In genomic region chr12:40107098-40107802, GRCh38 we compare ENCODE assay signal across 1 cellular context.
TF ChIP-seq lines count a peak whose summit lies in the region.

No MANE protein-coding gene starts in this region.

TF ChIP-seq in GM12878, 131 proteins besides CTCF, POLR2A, EP300 and RAD21 (continued from another document):
- TF ChIP-seq, protein P1, sequence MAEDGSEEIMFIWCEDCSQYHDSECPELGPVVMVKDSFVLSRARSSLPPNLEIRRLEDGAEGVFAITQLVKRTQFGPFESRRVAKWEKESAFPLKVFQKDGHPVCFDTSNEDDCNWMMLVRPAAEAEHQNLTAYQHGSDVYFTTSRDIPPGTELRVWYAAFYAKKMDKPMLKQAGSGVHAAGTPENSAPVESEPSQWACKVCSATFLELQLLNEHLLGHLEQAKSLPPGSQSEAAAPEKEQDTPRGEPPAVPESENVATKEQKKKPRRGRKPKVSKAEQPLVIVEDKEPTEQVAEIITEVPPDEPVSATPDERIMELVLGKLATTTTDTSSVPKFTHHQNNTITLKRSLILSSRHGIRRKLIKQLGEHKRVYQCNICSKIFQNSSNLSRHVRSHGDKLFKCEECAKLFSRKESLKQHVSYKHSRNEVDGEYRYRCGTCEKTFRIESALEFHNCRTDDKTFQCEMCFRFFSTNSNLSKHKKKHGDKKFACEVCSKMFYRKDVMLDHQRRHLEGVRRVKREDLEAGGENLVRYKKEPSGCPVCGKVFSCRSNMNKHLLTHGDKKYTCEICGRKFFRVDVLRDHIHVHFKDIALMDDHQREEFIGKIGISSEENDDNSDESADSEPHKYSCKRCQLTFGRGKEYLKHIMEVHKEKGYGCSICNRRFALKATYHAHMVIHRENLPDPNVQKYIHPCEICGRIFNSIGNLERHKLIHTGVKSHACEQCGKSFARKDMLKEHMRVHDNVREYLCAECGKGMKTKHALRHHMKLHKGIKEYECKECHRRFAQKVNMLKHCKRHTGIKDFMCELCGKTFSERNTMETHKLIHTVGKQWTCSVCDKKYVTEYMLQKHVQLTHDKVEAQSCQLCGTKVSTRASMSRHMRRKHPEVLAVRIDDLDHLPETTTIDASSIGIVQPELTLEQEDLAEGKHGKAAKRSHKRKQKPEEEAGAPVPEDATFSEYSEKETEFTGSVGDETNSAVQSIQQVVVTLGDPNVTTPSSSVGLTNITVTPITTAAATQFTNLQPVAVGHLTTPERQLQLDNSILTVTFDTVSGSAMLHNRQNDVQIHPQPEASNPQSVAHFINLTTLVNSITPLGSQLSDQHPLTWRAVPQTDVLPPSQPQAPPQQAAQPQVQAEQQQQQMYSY (CRISPR knock-in tag; IDR thresholded peaks at IDR 0.05), result no peak
- TF ChIP-seq LARP7 (IDR thresholded peaks at IDR 0.05) (no peak), BRCA1 (IDR thresholded peaks at IDR 0.05; ENCODE audit: low read depth, low read length) (no peak), SMC3 (IDR thresholded peaks at IDR 0.05; ENCODE audit: borderline replicate concordance, low read length) (peak; percentile 71), ELK1 (IDR thresholded peaks at IDR 0.05; ENCODE audit: low read depth, low read length) (no peak), KLF5 (IDR thresholded peaks at IDR 0.05; ENCODE audit: partially characterized antibody) (no peak), TARDBP (IDR thresholded peaks at IDR 0.05; ENCODE audit: borderline replicate concordance) (no peak), RELB (IDR thresholded peaks at IDR 0.05; ENCODE audit: low read depth) (no peak), IRF3 (IDR thresholded peaks at IDR 0.05) (no peak), SP1 (IDR thresholded peaks at IDR 0.05; ENCODE audit: low read depth, low read length) (no peak), NR2C1 (IDR thresholded peaks at IDR 0.05) (no peak), PAX8 (IDR thresholded peaks at IDR 0.05) (no peak), TCF7 (IDR thresholded peaks at IDR 0.05; ENCODE audit: borderline replicate concordance) (0 out of 2 replicates have a peak, but pooled peaks have one; percentile 25), ZNF592 (IDR thresholded peaks at IDR 0.05) (no peak), BCL11A (IDR thresholded peaks at IDR 0.05; ENCODE audit: low read depth, low read length) (no peak), ZNF217 (IDR thresholded peaks at IDR 0.05) (no peak), KAT2A (conservative IDR thresholded peaks at IDR 0.05; ENCODE audit: control insufficient read depth, low read depth, low read length) (no peak), MTA2 (IDR thresholded peaks at IDR 0.05; ENCODE audit: low read depth) (no peak), SIX5 (IDR thresholded peaks at IDR 0.05; ENCODE audit: low read depth, low read length, severe bottlenecking) (no peak), TCF3 (IDR thresholded peaks at IDR 0.05; ENCODE audit: borderline replicate concordance, insufficient read depth, low read depth, low read length) (peak; percentile 59; the same call in 1 of the 2 replicates), CEBPB (IDR thresholded peaks at IDR 0.05; ENCODE audit: borderline replicate concordance in 1 of 2, low read depth in 2 of 2, low read length in 2 of 2) (no peak), SMARCA5 (IDR thresholded peaks at IDR 0.05) (0 out of 2 replicates have a peak, but pooled peaks have one; percentile 56), IKZF1 (conservative IDR thresholded peaks at IDR 0.05) (no peak), ZZZ3 (IDR thresholded peaks at IDR 0.05; ENCODE audit: control insufficient read depth, insufficient read length, low read depth) (no peak), NFYA (IDR thresholded peaks at IDR 0.05; ENCODE audit: borderline replicate concordance, low read depth, low read length) (no peak), POLR2AphosphoS2 (IDR thresholded peaks at IDR 0.05; ENCODE audit: low read depth, low read length) (no peak), ETV6 (conservative IDR thresholded peaks at IDR 0.05 in 1 of 2, IDR thresholded peaks at IDR 0.05 in 1 of 2; ENCODE audit: borderline replicate concordance in 1 of 2, low read depth in 1 of 2) (no peak), FOS (IDR thresholded peaks at IDR 0.05; ENCODE audit: borderline replicate concordance, extremely low read depth, insufficient read length) (no peak), ZNF207 (IDR thresholded peaks at IDR 0.05; ENCODE audit: borderline replicate concordance) (no peak), MEF2B (IDR thresholded peaks at IDR 0.05; ENCODE audit: partially characterized antibody, poor library complexity, severe bottlenecking) (no peak), SIN3A (IDR thresholded peaks at IDR 0.05; ENCODE audit: low read depth, low read length) (no peak), NR2F1 (conservative IDR thresholded peaks at IDR 0.05) (0 out of 2 replicates have a peak, but pooled peaks have one; percentile 7), TCF12 (IDR thresholded peaks at IDR 0.05; ENCODE audit: low read depth, low read length) (peak; percentile 88), BHLHE40 (IDR thresholded peaks at IDR 0.05; ENCODE audit: borderline replicate concordance in 1 of 2, low read depth in 2 of 2, low read length in 1 of 2) (0 out of 4 replicates have a peak, but pooled peaks of 1 of the 2 experiments have one; percentile 24), ZNF622 (IDR thresholded peaks at IDR 0.05) (no peak)
- TF ChIP-seq, protein P2, sequence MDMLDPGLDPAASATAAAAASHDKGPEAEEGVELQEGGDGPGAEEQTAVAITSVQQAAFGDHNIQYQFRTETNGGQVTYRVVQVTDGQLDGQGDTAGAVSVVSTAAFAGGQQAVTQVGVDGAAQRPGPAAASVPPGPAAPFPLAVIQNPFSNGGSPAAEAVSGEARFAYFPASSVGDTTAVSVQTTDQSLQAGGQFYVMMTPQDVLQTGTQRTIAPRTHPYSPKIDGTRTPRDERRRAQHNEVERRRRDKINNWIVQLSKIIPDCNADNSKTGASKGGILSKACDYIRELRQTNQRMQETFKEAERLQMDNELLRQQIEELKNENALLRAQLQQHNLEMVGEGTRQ (IDR thresholded peaks at IDR 0.05; ENCODE audit: borderline replicate concordance, low read depth, low read length), result no peak
- TF ChIP-seq, protein P3, sequence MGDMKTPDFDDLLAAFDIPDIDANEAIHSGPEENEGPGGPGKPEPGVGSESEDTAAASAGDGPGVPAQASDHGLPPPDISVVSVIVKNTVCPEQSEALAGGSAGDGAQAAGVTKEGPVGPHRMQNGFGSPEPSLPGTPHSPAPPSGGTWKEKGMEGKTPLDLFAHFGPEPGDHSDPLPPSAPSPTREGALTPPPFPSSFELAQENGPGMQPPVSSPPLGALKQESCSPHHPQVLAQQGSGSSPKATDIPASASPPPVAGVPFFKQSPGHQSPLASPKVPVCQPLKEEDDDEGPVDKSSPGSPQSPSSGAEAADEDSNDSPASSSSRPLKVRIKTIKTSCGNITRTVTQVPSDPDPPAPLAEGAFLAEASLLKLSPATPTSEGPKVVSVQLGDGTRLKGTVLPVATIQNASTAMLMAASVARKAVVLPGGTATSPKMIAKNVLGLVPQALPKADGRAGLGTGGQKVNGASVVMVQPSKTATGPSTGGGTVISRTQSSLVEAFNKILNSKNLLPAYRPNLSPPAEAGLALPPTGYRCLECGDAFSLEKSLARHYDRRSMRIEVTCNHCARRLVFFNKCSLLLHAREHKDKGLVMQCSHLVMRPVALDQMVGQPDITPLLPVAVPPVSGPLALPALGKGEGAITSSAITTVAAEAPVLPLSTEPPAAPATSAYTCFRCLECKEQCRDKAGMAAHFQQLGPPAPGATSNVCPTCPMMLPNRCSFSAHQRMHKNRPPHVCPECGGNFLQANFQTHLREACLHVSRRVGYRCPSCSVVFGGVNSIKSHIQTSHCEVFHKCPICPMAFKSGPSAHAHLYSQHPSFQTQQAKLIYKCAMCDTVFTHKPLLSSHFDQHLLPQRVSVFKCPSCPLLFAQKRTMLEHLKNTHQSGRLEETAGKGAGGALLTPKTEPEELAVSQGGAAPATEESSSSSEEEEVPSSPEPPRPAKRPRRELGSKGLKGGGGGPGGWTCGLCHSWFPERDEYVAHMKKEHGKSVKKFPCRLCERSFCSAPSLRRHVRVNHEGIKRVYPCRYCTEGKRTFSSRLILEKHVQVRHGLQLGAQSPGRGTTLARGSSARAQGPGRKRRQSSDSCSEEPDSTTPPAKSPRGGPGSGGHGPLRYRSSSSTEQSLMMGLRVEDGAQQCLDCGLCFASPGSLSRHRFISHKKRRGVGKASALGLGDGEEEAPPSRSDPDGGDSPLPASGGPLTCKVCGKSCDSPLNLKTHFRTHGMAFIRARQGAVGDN (IDR thresholded peaks at IDR 0.05), result no peak
- TF ChIP-seq, protein P4, sequence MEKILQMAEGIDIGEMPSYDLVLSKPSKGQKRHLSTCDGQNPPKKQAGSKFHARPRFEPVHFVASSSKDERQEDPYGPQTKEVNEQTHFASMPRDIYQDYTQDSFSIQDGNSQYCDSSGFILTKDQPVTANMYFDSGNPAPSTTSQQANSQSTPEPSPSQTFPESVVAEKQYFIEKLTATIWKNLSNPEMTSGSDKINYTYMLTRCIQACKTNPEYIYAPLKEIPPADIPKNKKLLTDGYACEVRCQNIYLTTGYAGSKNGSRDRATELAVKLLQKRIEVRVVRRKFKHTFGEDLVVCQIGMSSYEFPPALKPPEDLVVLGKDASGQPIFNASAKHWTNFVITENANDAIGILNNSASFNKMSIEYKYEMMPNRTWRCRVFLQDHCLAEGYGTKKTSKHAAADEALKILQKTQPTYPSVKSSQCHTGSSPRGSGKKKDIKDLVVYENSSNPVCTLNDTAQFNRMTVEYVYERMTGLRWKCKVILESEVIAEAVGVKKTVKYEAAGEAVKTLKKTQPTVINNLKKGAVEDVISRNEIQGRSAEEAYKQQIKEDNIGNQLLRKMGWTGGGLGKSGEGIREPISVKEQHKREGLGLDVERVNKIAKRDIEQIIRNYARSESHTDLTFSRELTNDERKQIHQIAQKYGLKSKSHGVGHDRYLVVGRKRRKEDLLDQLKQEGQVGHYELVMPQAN (conservative IDR thresholded peaks at IDR 0.05), result no peak
- TF ChIP-seq, protein P5, sequence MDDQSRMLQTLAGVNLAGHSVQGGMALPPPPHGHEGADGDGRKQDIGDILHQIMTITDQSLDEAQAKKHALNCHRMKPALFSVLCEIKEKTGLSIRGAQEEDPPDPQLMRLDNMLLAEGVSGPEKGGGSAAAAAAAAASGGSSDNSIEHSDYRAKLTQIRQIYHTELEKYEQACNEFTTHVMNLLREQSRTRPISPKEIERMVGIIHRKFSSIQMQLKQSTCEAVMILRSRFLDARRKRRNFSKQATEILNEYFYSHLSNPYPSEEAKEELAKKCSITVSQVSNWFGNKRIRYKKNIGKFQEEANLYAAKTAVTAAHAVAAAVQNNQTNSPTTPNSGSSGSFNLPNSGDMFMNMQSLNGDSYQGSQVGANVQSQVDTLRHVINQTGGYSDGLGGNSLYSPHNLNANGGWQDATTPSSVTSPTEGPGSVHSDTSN (IDR thresholded peaks at IDR 0.05; ENCODE audit: insufficient replicate concordance, low read depth, low read length), result peak; percentile 75
TF ChIP-seq in GM12878: peak in this region for 17.
